In genomic region chr22:24401824-24402434, GRCh38 we compare ENCODE assay signal across 9 cellular contexts. TPM values are rescaled to one million over a fixed set of nuclear protein-coding genes. Genes with fewer than 3 reads are reported as not detected.
DNase-seq lines count a peak whose midpoint lies in the region; ATAC-seq and TF ChIP-seq lines count a peak whose summit lies in the region.
"Had no signal": no experiment of that assay in that cellular context is flagged by ENCODE, and none has a peak within 500 bp of the region (broad histone marks: within the 10 kb centered on the region; RNA-seq: fewer than 3 reads in every experiment).

No MANE protein-coding gene starts in this region.

- TF ChIP-seq POLR2A in tibial nerve (IDR thresholded peaks at IDR 0.05): no peak

- TF ChIP-seq EP300 in tibial nerve (IDR thresholded peaks at IDR 0.05): no peak

- H3K36me3 Mint-ChIP-seq in activated CD4-positive, alpha-beta memory T cell treated with anti-CD3 and anti-CD28 coated beads, Interleukin-2, amount 10 ng/mL, durations not matched to agents 7 days and 5 days (ENCODE audit: low read depth): peaks cover 20% of the 10 kb centered on the region
- peaks cover 4% of the 10 kb centered on the region for H3K36me3 Mint-ChIP-seq in activated CD4-positive, alpha-beta memory T cell treated with anti-CD3 and anti-CD28 coated beads for 36 hours
- peaks cover 33% of the 10 kb centered on the region for H3K36me3 Mint-ChIP-seq in activated CD8-positive, alpha-beta T cell treated with anti-CD3 and anti-CD28 coated beads for 36 hours (ENCODE audit: low read depth)

- H3K4me3 ChIP-seq in thoracic aorta: peak overlapping the region; percentile 55
- H3K4me3 ChIP-seq in tibial nerve: no peak overlapping the region

- no peak overlapping the region for H3K4me3 Mint-ChIP-seq in activated CD4-positive, alpha-beta memory T cell treated with anti-CD3 and anti-CD28 coated beads, Interleukin-2, amount 10 ng/mL, durations not matched to agents 7 days and 5 days
- no peak overlapping the region for H3K4me3 Mint-ChIP-seq in activated CD4-positive, alpha-beta memory T cell treated with anti-CD3 and anti-CD28 coated beads for 36 hours
- no peak overlapping the region for H3K4me3 Mint-ChIP-seq in activated CD8-positive, alpha-beta T cell treated with anti-CD3 and anti-CD28 coated beads for 36 hours

- WGBS in tibial nerve, 2 donors: 89 to 95% methylated on average over 11 of the region's 11 CpGs

- intact Hi-C loops in activated CD4-positive, alpha-beta memory T cell treated with anti-CD3 and anti-CD28 coated beads for 36 hours (cut with micrococcal nuclease): loop anchor here (2.0 to 5.0 kb wide), 2 partner anchors 33 to 75 kb away; no protein-coding TSS in a partner anchor
- intact Hi-C loops in activated CD8-positive, alpha-beta T cell treated with anti-CD3 and anti-CD28 coated beads for 36 hours (cut with micrococcal nuclease): no loop called here
- intact Hi-C loops in left colon (cut with DNase I, micrococcal nuclease): no loop called here

- peaks cover 53% of the 10 kb centered on the region for H3K4me1 Mint-ChIP-seq in activated CD4-positive, alpha-beta memory T cell treated with anti-CD3 and anti-CD28 coated beads, Interleukin-2, amount 10 ng/mL, durations not matched to agents 7 days and 5 days
- peaks cover 36% of the 10 kb centered on the region for H3K4me1 Mint-ChIP-seq in activated CD4-positive, alpha-beta memory T cell treated with anti-CD3 and anti-CD28 coated beads for 36 hours (ENCODE audit: low read depth)
- H3K4me1 Mint-ChIP-seq in activated CD8-positive, alpha-beta T cell treated with anti-CD3 and anti-CD28 coated beads for 36 hours (ENCODE audit: low read depth): peaks cover 49% of the 10 kb centered on the region

- ATAC-seq in activated CD8-positive, alpha-beta T cell treated with anti-CD3 and anti-CD28 coated beads for 36 hours: no peak
- peak; percentile 18 for ATAC-seq in left colon
- ATAC-seq in thoracic aorta (ENCODE audit: insufficient number of reproducible peaks, low FRiP score, low read depth): no peak

- H3K36me3 ChIP-seq in thoracic aorta (peaks cover 4% of the 10 kb centered on the region), tibial nerve (peaks cover 0 to 37% (median 0%) of the 10 kb centered on the region in 3 donors)

- H3K27ac Mint-ChIP-seq in activated CD4-positive, alpha-beta memory T cell treated with anti-CD3 and anti-CD28 coated beads, Interleukin-2, amount 10 ng/mL, durations not matched to agents 7 days and 5 days: peak overlapping the region; percentile 75
- no peak overlapping the region for H3K27ac Mint-ChIP-seq in activated CD4-positive, alpha-beta memory T cell treated with anti-CD3 and anti-CD28 coated beads for 36 hours
- peak overlapping the region; percentile 26 for H3K27ac Mint-ChIP-seq in activated CD8-positive, alpha-beta T cell treated with anti-CD3 and anti-CD28 coated beads for 36 hours

- H3K4me1 ChIP-seq in thoracic aorta (ENCODE audit: control insufficient read depth in 1 of 2, low read depth in 2 of 2): peaks cover 21 to 50% of the 10 kb centered on the region in 2 donors
- peaks cover 0 to 34% (median 9%) of the 10 kb centered on the region in 4 donors for H3K4me1 ChIP-seq in tibial nerve

- no peaks in the 10 kb centered on the region for H3K27me3 ChIP-seq in thoracic aorta (replicated peaks; ENCODE audit: insufficient read depth)
- no peaks in the 10 kb centered on the region for H3K27me3 ChIP-seq in tibial nerve

- TF ChIP-seq CTCF in activated CD8-positive, alpha-beta T cell treated with anti-CD3 and anti-CD28 coated beads for 36 hours (IDR thresholded peaks at IDR 0.05): no peak
- TF ChIP-seq CTCF in thoracic aorta (IDR thresholded peaks at IDR 0.05) (no peak), tibial nerve (IDR thresholded peaks at IDR 0.05) (no peak)

- no peaks in the 10 kb centered on the region for H3K9me3 Mint-ChIP-seq in activated CD4-positive, alpha-beta memory T cell treated with anti-CD3 and anti-CD28 coated beads, Interleukin-2, amount 10 ng/mL, durations not matched to agents 7 days and 5 days
- no peaks in the 10 kb centered on the region for H3K9me3 Mint-ChIP-seq in activated CD4-positive, alpha-beta memory T cell treated with anti-CD3 and anti-CD28 coated beads for 36 hours
- H3K9me3 Mint-ChIP-seq in activated CD8-positive, alpha-beta T cell treated with anti-CD3 and anti-CD28 coated beads for 36 hours: no peaks in the 10 kb centered on the region

- H3K27me3 Mint-ChIP-seq in activated CD4-positive, alpha-beta memory T cell treated with anti-CD3 and anti-CD28 coated beads, Interleukin-2, amount 10 ng/mL, durations not matched to agents 7 days and 5 days: no peaks in the 10 kb centered on the region
- no peaks in the 10 kb centered on the region for H3K27me3 Mint-ChIP-seq in activated CD4-positive, alpha-beta memory T cell treated with anti-CD3 and anti-CD28 coated beads for 36 hours
- no peaks in the 10 kb centered on the region for H3K27me3 Mint-ChIP-seq in activated CD8-positive, alpha-beta T cell treated with anti-CD3 and anti-CD28 coated beads for 36 hours

- H3K27ac ChIP-seq in thoracic aorta (peak overlapping the region; percentile 82 to 88), tibial nerve (peak overlapping the region in 2 of 4 donors; percentile 21 to 32)

- H3K9me3 ChIP-seq in thoracic aorta: no peaks in the 10 kb centered on the region
- H3K9me3 ChIP-seq in tibial nerve: no peaks in the 10 kb centered on the region

- DNase-seq in activated CD4-positive, alpha-beta memory T cell treated with anti-CD3 and anti-CD28 coated beads, Interleukin-2, amount 10 ng/mL, durations not matched to agents 7 days and 5 days: no peak
- no peak for DNase-seq in activated CD4-positive, alpha-beta memory T cell treated with anti-CD3 and anti-CD28 coated beads for 36 hours
- DNase-seq in activated CD8-positive, alpha-beta T cell treated with anti-CD3 and anti-CD28 coated beads for 36 hours: no peak
- DNase-seq in left colon (no peak), thoracic aorta (ENCODE audit: low spot score) (no peak), LoVo (ENCODE audit: low spot score) (no peak), tibial nerve (ENCODE audit: low spot score in 2 of 2) (no peak), activated gamma-delta T cell (lab: John Stamatoyannopoulos, UW) (no peak)
- DNase-seq: activated CD4-positive, alpha-beta T cell treated with anti-CD3 and anti-CD28 coated beads for 1 hour had no signal

- CTCF ChIA-PET in activated CD4-positive, alpha-beta memory T cell treated with anti-CD3 and anti-CD28 coated beads, Interleukin-2, amount 10 ng/mL, durations not matched to agents 7 days and 5 days (lab: Charles Lee): no interaction called here
- CTCF ChIA-PET in activated CD4-positive, alpha-beta memory T cell treated with anti-CD3 and anti-CD28 coated beads for 36 hours (lab: Charles Lee): no interaction called here
- CTCF ChIA-PET in activated CD8-positive, alpha-beta T cell treated with anti-CD3 and anti-CD28 coated beads for 36 hours (lab: Charles Lee): interaction anchor here (0.6 kb wide), 1 partner anchor 371 kb away, joined by 3 read pairs; no protein-coding TSS in a partner anchor

- POLR2A ChIA-PET in activated CD4-positive, alpha-beta memory T cell treated with anti-CD3 and anti-CD28 coated beads, Interleukin-2, amount 10 ng/mL, durations not matched to agents 7 days and 5 days (lab: Charles Lee): interaction anchor here (0.7 kb wide), 1 partner anchor 11 kb away, joined by 3 read pairs; no protein-coding TSS in a partner anchor
- POLR2A ChIA-PET in activated CD4-positive, alpha-beta memory T cell treated with anti-CD3 and anti-CD28 coated beads for 36 hours (lab: Charles Lee): no interaction called here
- POLR2A ChIA-PET in activated CD8-positive, alpha-beta T cell treated with anti-CD3 and anti-CD28 coated beads for 36 hours (lab: Charles Lee): interaction anchor here (1.2 to 1.4 kb wide), 2 partner anchors 9 to 49 kb away, joined by 3 to 4 read pairs; no protein-coding TSS in a partner anchor

RNA-seq across cellular contexts. Expression of gene ADORA2A, which starts 25.5 kb away (rescaled TPM):
- 10 to 100 TPM; 19.7 to 19.8 TPM for total RNA-seq in activated CD4-positive, alpha-beta memory T cell treated with anti-CD3 and anti-CD28 coated beads, Interleukin-2, amount 10 ng/mL, durations not matched to agents 7 days and 5 days
- total RNA-seq in activated CD4-positive, alpha-beta memory T cell treated with anti-CD3 and anti-CD28 coated beads for 36 hours: 10 to 100 TPM; 30.5 to 33.0 TPM
- 10 to 100 TPM; 41.4 to 42.9 TPM for total RNA-seq in activated CD8-positive, alpha-beta T cell treated with anti-CD3 and anti-CD28 coated beads for 36 hours
- 1 to 10 TPM; 2.5 to 4.0 TPM for total RNA-seq in left colon
- total RNA-seq in thoracic aorta: 10 to 100 TPM; 14.5 to 47.6 TPM
- total RNA-seq in tibial nerve: 1 to 10 TPM; 2.6 to 4.2 (median 3.5) TPM
